23 cellular contexts compared by ENCODE assay signal in genomic region chr18:76959605-76960004, GRCh38.
A peak's percentile ranks its signal among the peaks of the same experiment; 100 is the strongest.
DNase-seq lines count a peak whose midpoint lies in the region; ATAC-seq and TF ChIP-seq lines count a peak whose summit lies in the region.
"Had no signal": no experiment of that assay in that cellular context is flagged by ENCODE, and none has a peak within 500 bp of the region (broad histone marks: within the 10 kb centered on the region; RNA-seq: fewer than 3 reads in every experiment).

No MANE protein-coding gene starts in this region.

- TF ChIP-seq EP300 in upper lobe of left lung (IDR thresholded peaks at IDR 0.05) = no peak

- no peak for TF ChIP-seq POLR2A in upper lobe of left lung (IDR thresholded peaks at IDR 0.05)

- intact Hi-C loops in lower lobe of right lung (cut with DNase I) = no loop called here

- H3K27ac ChIP-seq in VCaP (peak overlapping the region; percentile 98), lower lobe of right lung (peak overlapping the region; percentile 27), upper lobe of left lung (peak overlapping the region in 3 of 4 donors; percentile 48 to 64 (median 51))
- H3K27ac ChIP-seq: 22Rv1, GM23248, SK-N-MC had no signal

- WGBS in upper lobe of left lung, 2 donors = 80 to 83% methylated on average over 8 of the region's 8 CpGs

- no peaks in the 10 kb centered on the region for H3K27me3 ChIP-seq in lower lobe of right lung (ENCODE audit: low read depth)
- H3K27me3 ChIP-seq in upper lobe of left lung = no peaks in the 10 kb centered on the region
- H3K27me3 ChIP-seq: BE2C had no signal

- ATAC-seq in lower lobe of right lung (peak in 1 of 2 donors; percentile 12), upper lobe of left lung (ENCODE audit: low FRiP score in 2 of 2) (no peak), HG03196 (IDR thresholded peaks at IDR 0.05; ENCODE audit: unreplicated experiment) (no peak), GM18502 (IDR thresholded peaks at IDR 0.05; ENCODE audit: poor library complexity, unreplicated experiment) (no peak), GM21717 (IDR thresholded peaks at IDR 0.05; ENCODE audit: unreplicated experiment) (no peak)
- ATAC-seq: HepG2, K562 had no signal

- no peaks in the 10 kb centered on the region for H3K9me3 ChIP-seq in lower lobe of right lung
- H3K9me3 ChIP-seq in upper lobe of left lung = no peaks in the 10 kb centered on the region
- H3K9me3 ChIP-seq: BE2C had no signal

- DNase-seq in DMS79 treated with DMSO at 0.1 percent for 48 hours (lab: John Stamatoyannopoulos, UW) = peak; percentile 16
- no peak for DNase-seq in DMS79 (lab: John Stamatoyannopoulos, UW)
- no peak for DNase-seq in lower lobe of right lung
- DNase-seq in upper lobe of left lung = no peak
- DNase-seq: EL, GDM1, GM23248, H7, MV-4-11, NCI-H1436 treated with DMSO at 0.1 percent for 48 hours, NCI-H1930, NCI-H524 treated with DMSO at 0.1 percent for 48 hours, NCI-H774, SIG-M5 had no signal

- TF ChIP-seq CTCF in VCaP (conservative IDR thresholded peaks at IDR 0.05) (no peak), lower lobe of right lung (IDR thresholded peaks at IDR 0.05) (no peak), upper lobe of left lung (IDR thresholded peaks at IDR 0.05) (no peak)

- no peak overlapping the region for H3K4me3 ChIP-seq in lower lobe of right lung
- no peak overlapping the region for H3K4me3 ChIP-seq in upper lobe of left lung
- H3K4me3 ChIP-seq: GM23248, K562, SK-N-MC had no signal

- H3K4me1 ChIP-seq in lower lobe of right lung (peaks cover 18% of the 10 kb centered on the region), upper lobe of left lung (peaks cover 6 to 33% (median 21%) of the 10 kb centered on the region in 4 donors)

- H3K36me3 ChIP-seq in lower lobe of right lung = peaks cover 39% of the 10 kb centered on the region
- H3K36me3 ChIP-seq in upper lobe of left lung = peaks cover 0 to 56% (median 19%) of the 10 kb centered on the region in 4 donors
- H3K36me3 ChIP-seq: BE2C had no signal

Comparison
In these comparisons a context has a peak if more than half of its experiments do, and no peak if none do; other contexts are left out.
1. H3K27ac ChIP-seq: peak in every context shown above with its lines; median percentile 98 in VCaP; 51 in upper lobe of left lung; 27 in lower lobe of right lung.